21 cellular contexts compared by ENCODE assay signal in the genomic region with DNA sequence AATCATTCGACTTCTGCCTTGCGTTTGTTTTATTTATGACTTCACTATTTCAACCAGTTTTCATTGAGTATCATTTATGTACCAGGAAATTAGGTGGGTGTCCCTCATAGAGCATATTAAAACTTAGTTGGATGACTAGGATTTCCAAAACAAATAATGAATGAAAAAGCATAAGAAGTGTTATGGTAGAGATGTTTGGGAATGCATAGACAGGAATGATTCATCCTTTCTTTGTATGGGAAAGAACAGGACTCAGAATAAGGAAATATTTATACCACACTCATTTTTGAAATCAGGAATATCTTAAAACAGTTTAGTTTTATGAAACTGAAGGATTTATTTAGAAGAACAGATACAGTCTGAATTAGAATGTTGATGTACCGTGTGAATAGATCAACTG.
"Had no signal": no experiment of that assay in that cellular context is flagged by ENCODE, and none has a peak within 500 bp of the region (broad histone marks: within the 10 kb centered on the region; RNA-seq: fewer than 3 reads in every experiment).

No MANE protein-coding gene starts in this region.

- DNase-seq: activated CD4-positive, alpha-beta T cell treated with anti-CD3 and anti-CD28 coated beads for 36 hours; activated CD4-positive, alpha-beta T cell treated with anti-CD3 and anti-CD28 coated beads, Interleukin-2, amount 50 U/mL, for 4 hours; activated CD4-positive, CD25-positive, alpha-beta regulatory T cell; activated naive CD4-positive, alpha-beta T cell treated with Interleukin-2 at 50 U/mL for 16 hours; activated T-cell treated with anti-CD3 and anti-CD28 coated beads for 4 hours; activated T-cell treated with anti-CD3 and anti-CD28 coated beads, Interleukin-2, amount 50 U/mL, for 72 hours; aorta; central memory CD4-positive, alpha-beta T cell; colonic mucosa; dorsolateral prefrontal cortex; effector memory CD4-positive, alpha-beta T cell; erythroblast; left colon; naive thymus-derived CD8-positive, alpha-beta T cell; nucleus accumbens; spleen; stimulated activated naive CD4-positive, alpha-beta T cell had no signal

- ATAC-seq: activated CD4-positive, alpha-beta T cell treated with anti-CD3 and anti-CD28 coated beads for 36 hours; activated T-cell treated with anti-CD3 and anti-CD28 coated beads, Interleukin-2, amount 50 U/mL, for 72 hours; gastroesophageal sphincter; left colon; naive thymus-derived CD8-positive, alpha-beta T cell had no signal

- H3K27ac ChIP-seq: colonic mucosa, dorsolateral prefrontal cortex, gastroesophageal sphincter, hepatocyte, right atrium auricular region, spleen, tibial nerve had no signal

- H3K27me3 ChIP-seq: colonic mucosa, dorsolateral prefrontal cortex, gastroesophageal sphincter, hepatocyte, right atrium auricular region, spleen, tibial nerve had no signal

- H3K4me1 ChIP-seq: colonic mucosa, gastroesophageal sphincter, right atrium auricular region, tibial nerve had no signal

- H3K4me3 ChIP-seq: colonic mucosa, dorsolateral prefrontal cortex, gastroesophageal sphincter, hepatocyte, right atrium auricular region, spleen, tibial nerve had no signal

- H3K36me3 ChIP-seq: colonic mucosa, gastroesophageal sphincter, right atrium auricular region, spleen, tibial nerve had no signal

- H3K4me2 ChIP-seq: hepatocyte had no signal

- H2AFZ ChIP-seq: hepatocyte had no signal

- H3K9me3 ChIP-seq: colonic mucosa, gastroesophageal sphincter, right atrium auricular region had no signal
